ENCODE assay signal across 8 cellular contexts in the genomic region with DNA sequence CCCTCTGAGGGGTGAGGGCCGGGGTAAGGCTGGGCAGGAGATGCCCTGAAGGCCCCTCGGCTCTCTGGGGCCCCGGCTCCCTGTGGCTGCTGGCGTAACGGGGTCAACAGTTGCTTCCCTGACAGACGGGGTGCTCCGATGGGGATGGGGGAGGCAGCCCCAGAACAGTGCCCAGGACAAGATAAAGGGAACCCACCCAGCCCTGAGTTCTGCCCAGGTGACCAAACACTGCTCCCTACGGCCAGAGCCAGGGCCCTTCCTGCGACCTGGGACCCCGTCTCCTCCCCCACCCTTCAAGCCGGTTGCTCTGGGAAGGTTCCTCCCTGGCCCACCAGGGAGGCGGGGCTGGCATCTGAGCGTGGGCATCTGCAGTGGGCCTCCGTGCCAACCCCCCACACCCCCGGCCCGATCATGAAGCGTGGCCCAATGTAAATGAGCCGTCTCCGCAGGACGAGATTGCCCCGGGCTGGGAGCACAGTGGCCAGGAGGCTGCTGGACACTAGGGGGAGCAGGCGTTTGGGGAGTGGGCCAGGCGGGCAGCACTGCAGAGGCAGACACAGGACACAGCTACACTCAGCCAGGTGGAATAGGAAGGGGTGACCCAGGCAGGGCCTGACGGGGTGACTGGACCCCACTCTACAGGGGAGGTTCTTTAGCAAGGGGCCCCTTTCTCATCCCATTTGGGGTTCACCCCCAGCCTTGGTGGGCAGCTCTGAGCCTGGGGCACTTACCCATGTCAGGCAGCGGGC. TPM values are rescaled to one million over a fixed set of nuclear protein-coding genes. Genes with fewer than 3 reads are reported as not detected.
DNase-seq lines count a peak whose midpoint lies in the region; ATAC-seq and TF ChIP-seq lines count a peak whose summit lies in the region.

No MANE protein-coding gene starts in this region.

- no peaks in the 10 kb centered on the region for H3K27me3 ChIP-seq in OCI-LY3 (ENCODE audit: low read depth, low read length)
- peaks cover 6% of the 10 kb centered on the region for H3K27me3 ChIP-seq in fibroblast of lung (ENCODE audit: control insufficient read depth, insufficient read depth, low read length)
- H3K27me3 ChIP-seq in CD8-positive, alpha-beta T cell (ENCODE audit: insufficient read depth, low read length): no peaks in the 10 kb centered on the region

- intact Hi-C loops in CD8-positive, alpha-beta T cell (cut with DNase I, micrococcal nuclease): no loop called here

- H3K36me3 ChIP-seq in OCI-LY3 (replicated peaks; ENCODE audit: low read depth, low read length) (no peaks in the 10 kb centered on the region), fibroblast of lung (ENCODE audit: control insufficient read depth, insufficient read depth, low read length) (no peaks in the 10 kb centered on the region)
- H3K36me3 ChIP-seq in CD8-positive, alpha-beta T cell (ENCODE audit: insufficient read depth, low read length): no peaks in the 10 kb centered on the region

- no peaks in the 10 kb centered on the region for H3K79me2 ChIP-seq in OCI-LY3 (ENCODE audit: low read length)
- H3K79me2 ChIP-seq in fibroblast of lung (ENCODE audit: control insufficient read depth, insufficient read depth, low read length): no peaks in the 10 kb centered on the region

- peaks cover 5% of the 10 kb centered on the region for H3K4me1 Mint-ChIP-seq in osteocyte (ENCODE audit: unreplicated experiment)
- peaks cover 17% of the 10 kb centered on the region for H3K4me1 Mint-ChIP-seq in CD8-positive, alpha-beta T cell (ENCODE audit: low read depth)

- H3K27ac Mint-ChIP-seq in osteocyte (ENCODE audit: unreplicated experiment): no peak overlapping the region
- H3K27ac Mint-ChIP-seq in CD8-positive, alpha-beta T cell: no peak overlapping the region

- no peak for ATAC-seq in HG02610 (IDR thresholded peaks at IDR 0.05; ENCODE audit: unreplicated experiment)
- ATAC-seq in CD8-positive, alpha-beta T cell: no peak

- CTCF ChIA-PET in CD8-positive, alpha-beta T cell (lab: Charles Lee): no interaction called here

- H3K4me3 ChIP-seq in OCI-LY3 (ENCODE audit: low read length) (no peak overlapping the region), fibroblast of lung (replicated peaks in 1 of 4; ENCODE audit: control extremely low read depth in 1 of 4, insufficient read depth in 1 of 4, low read depth in 3 of 4, low read length in 4 of 4) (no peak overlapping the region)
- no peak overlapping the region for H3K4me3 ChIP-seq in CD8-positive, alpha-beta T cell (ENCODE audit: low read depth, low read length)

- H3K27ac ChIP-seq in OCI-LY3 (ENCODE audit: low read length): no peak overlapping the region
- no peak overlapping the region for H3K27ac ChIP-seq in fibroblast of lung (ENCODE audit: insufficient read depth, low read length)
- no peak overlapping the region for H3K27ac ChIP-seq in CD8-positive, alpha-beta T cell (ENCODE audit: low read depth, low read length)

- H3K4me2 ChIP-seq in OCI-LY3 (ENCODE audit: low read length): no peak overlapping the region
- no peak overlapping the region for H3K4me2 ChIP-seq in fibroblast of lung (ENCODE audit: extremely low read depth, insufficient read depth, low read length)

- H4K20me1 ChIP-seq in OCI-LY3 (ENCODE audit: insufficient read depth, low read length) (no peaks in the 10 kb centered on the region), fibroblast of lung (ENCODE audit: control insufficient read depth, extremely low read depth, insufficient read depth, low read length) (no peaks in the 10 kb centered on the region)

- H2AFZ ChIP-seq in OCI-LY3 (ENCODE audit: low read depth, low read length) (no peak overlapping the region), fibroblast of lung (ENCODE audit: low read length) (no peak overlapping the region)

- H3K9me3 ChIP-seq in OCI-LY3 (ENCODE audit: insufficient read depth, low read length) (no peaks in the 10 kb centered on the region), fibroblast of lung (ENCODE audit: control insufficient read depth, insufficient read depth, low read depth, low read length) (no peaks in the 10 kb centered on the region)
- no peaks in the 10 kb centered on the region for H3K9me3 ChIP-seq in CD8-positive, alpha-beta T cell (ENCODE audit: low read length)

- no peaks in the 10 kb centered on the region for H3K27me3 Mint-ChIP-seq in osteocyte (ENCODE audit: unreplicated experiment)
- H3K27me3 Mint-ChIP-seq in CD8-positive, alpha-beta T cell (ENCODE audit: low read depth): peaks cover 5% of the 10 kb centered on the region

- DNase-seq in EL (peak; percentile 39), fibroblast of lung (ENCODE audit: low read depth in 2 of 2) (peak; percentile 29 to 31), osteocyte (ENCODE audit: extremely low spot score, unreplicated experiment) (no peak), Ammon's horn (ENCODE audit: low spot score) (no peak)
- DNase-seq in CD8-positive, alpha-beta T cell: no peak
- DNase-seq in activated CD4-positive, alpha-beta T cell treated with anti-CD3 and anti-CD28 coated beads for 4 hours: no peak

- no peak overlapping the region for H3K9ac ChIP-seq in OCI-LY3 (ENCODE audit: low read length)
- no peak overlapping the region for H3K9ac ChIP-seq in fibroblast of lung (ENCODE audit: insufficient read depth, low read length)

- H3K4me1 ChIP-seq in OCI-LY3 (ENCODE audit: low read length): peaks cover 23% of the 10 kb centered on the region
- no peaks in the 10 kb centered on the region for H3K4me1 ChIP-seq in fibroblast of lung (ENCODE audit: control insufficient read depth, extremely low read depth, insufficient read depth, low read length)
- peaks cover 16% of the 10 kb centered on the region for H3K4me1 ChIP-seq in CD8-positive, alpha-beta T cell (ENCODE audit: insufficient read depth, low read length)

- no peaks in the 10 kb centered on the region for H3K36me3 Mint-ChIP-seq in osteocyte (ENCODE audit: unreplicated experiment)
- H3K36me3 Mint-ChIP-seq in CD8-positive, alpha-beta T cell: peaks cover under 1% of the 10 kb centered on the region

- no peak overlapping the region for H3K4me3 Mint-ChIP-seq in osteocyte (ENCODE audit: unreplicated experiment)
- no peak overlapping the region for H3K4me3 Mint-ChIP-seq in CD8-positive, alpha-beta T cell

- POLR2A ChIA-PET in CD8-positive, alpha-beta T cell (lab: Charles Lee): no interaction called here

- TF ChIP-seq CTCF in OCI-LY3 (IDR thresholded peaks at IDR 0.05; ENCODE audit: low read depth, low read length) (peak; percentile 45), fibroblast of lung (conservative IDR thresholded peaks at IDR 0.05 in 1 of 2, IDR thresholded peaks at IDR 0.05 in 1 of 2; ENCODE audit: low read depth in 1 of 2, low read length in 2 of 2) (peak; percentile 67 to 72), osteocyte (IDR thresholded peaks at IDR 0.05) (peak; percentile 67)
- no peak for TF ChIP-seq CTCF in CD8-positive, alpha-beta T cell (IDR thresholded peaks at IDR 0.05)

- no peaks in the 10 kb centered on the region for H3K9me3 Mint-ChIP-seq in osteocyte (ENCODE audit: unreplicated experiment)
- no peaks in the 10 kb centered on the region for H3K9me3 Mint-ChIP-seq in CD8-positive, alpha-beta T cell

RNA-seq across cellular contexts. Expression of gene NKPD1, which starts 1.1 kb away (rescaled TPM):
- total RNA-seq in fibroblast of lung (0.17 and 0.26 TPM in 2 replicates), osteocyte (0.18 and 0.35 TPM in 2 replicates)
- polyA plus RNA-seq in fibroblast of lung: 0.01 TPM in 1 of 2 replicates, not detected in the other
- polyA plus RNA-seq in fibroblast of lung (2012): 0.02 and 0.05 TPM in 2 replicates
- polyA minus RNA-seq in fibroblast of lung (ENCODE audit: low replicate concordance): 0.39 TPM in 1 of 2 replicates, not detected in the other
- under 1 TPM; 0.81 to 0.87 TPM for total RNA-seq in CD8-positive, alpha-beta T cell

RNA-seq across cellular contexts. Expression of gene TRAPPC6A, which starts 16.1 kb away (rescaled TPM):
- total RNA-seq in fibroblast of lung: 15.9 and 20.0 TPM in 2 replicates
- polyA plus RNA-seq in fibroblast of lung: 4.5 and 9.3 TPM in 2 replicates
- polyA plus RNA-seq in fibroblast of lung (2012): 8.0 and 12.9 TPM in 2 replicates
- 3.1 and 4.3 TPM in 2 replicates for polyA minus RNA-seq in fibroblast of lung (ENCODE audit: low replicate concordance)
- 29.4 and 31.5 TPM in 2 replicates for total RNA-seq in osteocyte
- total RNA-seq in CD8-positive, alpha-beta T cell: 10 to 100 TPM; 31.9 to 35.9 TPM

RNA-seq across cellular contexts. Expression of gene BLOC1S3, which starts 16.7 kb away (rescaled TPM):
- total RNA-seq in fibroblast of lung (2.6 and 3.8 TPM in 2 replicates), osteocyte (16.9 and 23.1 TPM in 2 replicates)
- 5.2 and 5.6 TPM in 2 replicates for polyA plus RNA-seq in fibroblast of lung
- polyA plus RNA-seq in fibroblast of lung (2012): 8.5 and 8.7 TPM in 2 replicates
- polyA minus RNA-seq in fibroblast of lung (ENCODE audit: low replicate concordance): 22.3 and 31.5 TPM in 2 replicates
- 10 to 100 TPM; 17.7 to 21.6 TPM for total RNA-seq in CD8-positive, alpha-beta T cell

Comparison
In these comparisons a context has a peak if more than half of its experiments do, and no peak if none do; other contexts are left out.
1. DNase-seq: peak in EL (single experiment) and fibroblast of lung (2 of 2); none in osteocyte (single experiment), CD8-positive, alpha-beta T cell (0 of 7), activated CD4-positive, alpha-beta T cell treated with anti-CD3 and anti-CD28 coated beads for 4 hours (0 of 2) and Ammon's horn (single experiment).